Comparison of ENCODE assay signal across 25 cellular contexts in genomic region chr22:44846726-44847275, GRCh38.
"Had no signal": no experiment of that assay in that cellular context is flagged by ENCODE, and none has a peak within 500 bp of the region (broad histone marks: within the 10 kb centered on the region; RNA-seq: fewer than 3 reads in every experiment).

No MANE protein-coding gene starts in this region.

- DNase-seq: naive thymus-derived CD4-positive, alpha-beta T cell; occipital lobe; right cardiac atrium; sigmoid colon; small intestine; stimulated activated CD4-positive, alpha-beta T cell treated with anti-CD3 and anti-CD28 coated beads, Interleukin-15, amount 100 ng/mL, for 24 hours; stimulated activated CD4-positive, alpha-beta T cell treated with anti-CD3 and anti-CD28 coated beads, Interleukin-2, amount 100 ng/mL, for 24 hours; stimulated activated CD4-positive, alpha-beta T cell treated with anti-CD3 and anti-CD28 coated beads, Interleukin-2, amount 100 ng/mL, for 48 hours; stimulated activated CD4-positive, alpha-beta T cell treated with anti-CD3 and anti-CD28 coated beads, Interleukin-4, amount 100 ng/mL, for 24 hours; stimulated activated naive B cell treated with anti-CD40 and anti-IgM and Interleukin-4, amounts not matched to agents 10 μg/mL and 1 μg/mL and 100 μg/mL, for 72 hours; stimulated activated naive CD4-positive, alpha-beta T cell treated with Interleukin-2 at 50 U/mL for 16 hours; stomach; trophoblast cell had no signal

- H3K36me3 ChIP-seq: pancreas, right lobe of liver, sigmoid colon, thoracic aorta, thyroid gland, upper lobe of left lung, vagina had no signal

- H3K36me3 Mint-ChIP-seq: stimulated activated effector memory CD8-positive, alpha-beta T cell treated with anti-CD3 and anti-CD28 coated beads, Interleukin-12 subunit alpha, Interleukin-12 subunit beta, amount 100 ng/mL, for 72 hours; stimulated activated naive B cell treated with anti-CD40 and anti-IgM and Interleukin-4, amounts not matched to agents 10 μg/mL and 1 μg/mL and 100 μg/mL, for 72 hours had no signal

- H3K27me3 Mint-ChIP-seq: progenitor cell of endocrine pancreas had no signal

- H3K9me3 ChIP-seq: pancreas, right lobe of liver, thoracic aorta, thyroid gland, vagina had no signal

- H3K27ac Mint-ChIP-seq: naive thymus-derived CD4-positive, alpha-beta T cell; nephron; progenitor cell of endocrine pancreas; stimulated activated effector memory CD8-positive, alpha-beta T cell treated with anti-CD3 and anti-CD28 coated beads, Interleukin-12 subunit alpha, Interleukin-12 subunit beta, amount 100 ng/mL, for 72 hours; stimulated activated naive B cell treated with anti-CD40 and anti-IgM and Interleukin-4, amounts not matched to agents 10 μg/mL and 1 μg/mL and 100 μg/mL, for 72 hours; stimulated activated naive CD8-positive, alpha-beta T cell treated with anti-CD3 and anti-CD28 coated beads, Interleukin-15, Interleukin-2, amounts not matched to agents 100 ng/mL and 50 ng/mL, for 24 hours had no signal

- H3K4me3 ChIP-seq: pancreas, psoas muscle, right lobe of liver, sigmoid colon, stomach, thoracic aorta, thyroid gland, tibial nerve, upper lobe of left lung, vagina had no signal

- H3K4me1 Mint-ChIP-seq: naive thymus-derived CD4-positive, alpha-beta T cell; nephron; stimulated activated effector memory CD8-positive, alpha-beta T cell treated with anti-CD3 and anti-CD28 coated beads, Interleukin-12 subunit alpha, Interleukin-12 subunit beta, amount 100 ng/mL, for 72 hours; stimulated activated naive B cell treated with anti-CD40 and anti-IgM and Interleukin-4, amounts not matched to agents 10 μg/mL and 1 μg/mL and 100 μg/mL, for 72 hours had no signal

- H3K27ac ChIP-seq: pancreas, psoas muscle, right lobe of liver, sigmoid colon, stomach, thoracic aorta, thyroid gland, tibial nerve, upper lobe of left lung, vagina had no signal

- H3K4me1 ChIP-seq: pancreas, psoas muscle, right lobe of liver, sigmoid colon, stomach, thyroid gland, tibial nerve, upper lobe of left lung, vagina had no signal

- ATAC-seq: naive thymus-derived CD4-positive, alpha-beta T cell; pancreas; psoas muscle; right cardiac atrium; right lobe of liver; stimulated activated effector memory CD8-positive, alpha-beta T cell treated with anti-CD3 and anti-CD28 coated beads, Interleukin-12 subunit alpha, Interleukin-12 subunit beta, amount 100 ng/mL, for 72 hours; stimulated activated naive B cell treated with anti-CD40 and anti-IgM and Interleukin-4, amounts not matched to agents 10 μg/mL and 1 μg/mL and 100 μg/mL, for 72 hours had no signal

- H3K27me3 ChIP-seq: pancreas, right lobe of liver, sigmoid colon, stomach, thyroid gland, tibial nerve, upper lobe of left lung, vagina had no signal

- H3K4me3 Mint-ChIP-seq: naive thymus-derived CD4-positive, alpha-beta T cell; nephron; stimulated activated effector memory CD8-positive, alpha-beta T cell treated with anti-CD3 and anti-CD28 coated beads, Interleukin-12 subunit alpha, Interleukin-12 subunit beta, amount 100 ng/mL, for 72 hours; stimulated activated naive B cell treated with anti-CD40 and anti-IgM and Interleukin-4, amounts not matched to agents 10 μg/mL and 1 μg/mL and 100 μg/mL, for 72 hours; stimulated activated naive CD8-positive, alpha-beta T cell treated with anti-CD3 and anti-CD28 coated beads, Interleukin-15, Interleukin-2, amounts not matched to agents 100 ng/mL and 50 ng/mL, for 24 hours had no signal
